14 cellular contexts compared by ENCODE assay signal in genomic region chr5:169909945-169910344, GRCh38.
"Had no signal": no experiment of that assay in that cellular context is flagged by ENCODE, and none has a peak within 500 bp of the region (broad histone marks: within the 10 kb centered on the region; RNA-seq: fewer than 3 reads in every experiment).

No MANE protein-coding gene starts in this region.

- H3K27ac Mint-ChIP-seq: activated B cell treated with CpG ODN at 0.5 μM for 24 hours; activated CD4-positive, alpha-beta T cell treated with anti-CD3 and anti-CD28 coated beads, Interleukin-2, amount 10 ng/mL, durations not matched to agents 7 days and 5 days; activated naive CD8-positive, alpha-beta T cell treated with anti-CD3 and anti-CD28 coated beads for 36 hours; activated T-helper 1 cell treated with anti-CD3 and anti-CD28 coated beads, Interleukin-12 subunit alpha, Interleukin-12 subunit beta, Interleukin-2, Interleukin-4 antibody, amounts not matched to agents 30 ng/mL and 10 ng/mL and 1 ng/mL, durations not matched to agents 14 hours and 24 hours and 36 hours; brain; endodermal cell; natural killer cell treated with Interleukin-12 subunit alpha and Interleukin-12 subunit beta and Interleukin-15 and Interleukin-18, amount 100 ng/mL, for 72 hours; stimulated activated memory B cell treated with anti-CD40 and anti-IgM and Interleukin-4, amounts not matched to agents 10 μg/mL and 1 μg/mL and 100 μg/mL, for 72 hours; type B pancreatic cell had no signal

- H3K4me1 Mint-ChIP-seq: activated B cell treated with CpG ODN at 0.5 μM for 24 hours; activated CD4-positive, alpha-beta T cell treated with anti-CD3 and anti-CD28 coated beads, Interleukin-2, amount 10 ng/mL, durations not matched to agents 7 days and 5 days; activated naive CD8-positive, alpha-beta T cell treated with anti-CD3 and anti-CD28 coated beads for 36 hours had no signal

- ATAC-seq: gastrocnemius medialis; natural killer cell treated with Interleukin-12 subunit alpha and Interleukin-12 subunit beta and Interleukin-15 and Interleukin-18, amount 100 ng/mL, for 72 hours; stimulated activated memory B cell treated with anti-CD40 and anti-IgM and Interleukin-4, amounts not matched to agents 10 μg/mL and 1 μg/mL and 100 μg/mL, for 72 hours had no signal

- H3K9me3 Mint-ChIP-seq: activated B cell treated with CpG ODN at 0.5 μM for 24 hours; activated CD4-positive, alpha-beta T cell treated with anti-CD3 and anti-CD28 coated beads, Interleukin-2, amount 10 ng/mL, durations not matched to agents 7 days and 5 days; activated naive CD8-positive, alpha-beta T cell treated with anti-CD3 and anti-CD28 coated beads for 36 hours; activated T-helper 1 cell treated with anti-CD3 and anti-CD28 coated beads, Interleukin-12 subunit alpha, Interleukin-12 subunit beta, Interleukin-2, Interleukin-4 antibody, amounts not matched to agents 30 ng/mL and 10 ng/mL and 1 ng/mL, durations not matched to agents 14 hours and 24 hours and 36 hours; brain; endodermal cell; natural killer cell treated with Interleukin-12 subunit alpha and Interleukin-12 subunit beta and Interleukin-15 and Interleukin-18, amount 100 ng/mL, for 72 hours; stimulated activated memory B cell treated with anti-CD40 and anti-IgM and Interleukin-4, amounts not matched to agents 10 μg/mL and 1 μg/mL and 100 μg/mL, for 72 hours; type B pancreatic cell had no signal

- H3K4me3 Mint-ChIP-seq: activated B cell treated with CpG ODN at 0.5 μM for 24 hours; activated CD4-positive, alpha-beta T cell treated with anti-CD3 and anti-CD28 coated beads, Interleukin-2, amount 10 ng/mL, durations not matched to agents 7 days and 5 days; activated naive CD8-positive, alpha-beta T cell treated with anti-CD3 and anti-CD28 coated beads for 36 hours; activated T-helper 1 cell treated with anti-CD3 and anti-CD28 coated beads, Interleukin-12 subunit alpha, Interleukin-12 subunit beta, Interleukin-2, Interleukin-4 antibody, amounts not matched to agents 30 ng/mL and 10 ng/mL and 1 ng/mL, durations not matched to agents 14 hours and 24 hours and 36 hours; brain; endodermal cell; natural killer cell treated with Interleukin-12 subunit alpha and Interleukin-12 subunit beta and Interleukin-15 and Interleukin-18, amount 100 ng/mL, for 72 hours; stimulated activated memory B cell treated with anti-CD40 and anti-IgM and Interleukin-4, amounts not matched to agents 10 μg/mL and 1 μg/mL and 100 μg/mL, for 72 hours; type B pancreatic cell had no signal

- H3K36me3 Mint-ChIP-seq: brain; natural killer cell treated with Interleukin-12 subunit alpha and Interleukin-12 subunit beta and Interleukin-15 and Interleukin-18, amount 100 ng/mL, for 72 hours; type B pancreatic cell had no signal

- DNase-seq: activated B cell treated with CpG ODN at 0.5 μM for 24 hours; activated CD4-positive, alpha-beta T cell treated with anti-CD3 and anti-CD28 coated beads, Interleukin-2, amount 10 ng/mL, durations not matched to agents 7 days and 5 days; activated naive CD8-positive, alpha-beta T cell treated with anti-CD3 and anti-CD28 coated beads for 36 hours; endodermal cell; gastrocnemius medialis; left ventricle myocardium inferior; mesenchymal stem cell; stimulated activated CD4-positive, alpha-beta T cell treated with anti-CD3 and anti-CD28 coated beads, Interleukin-2, amount 100 ng/mL, for 48 hours; T-helper 2 cell had no signal

- H3K27me3 Mint-ChIP-seq: activated B cell treated with CpG ODN at 0.5 μM for 24 hours; activated CD4-positive, alpha-beta T cell treated with anti-CD3 and anti-CD28 coated beads, Interleukin-2, amount 10 ng/mL, durations not matched to agents 7 days and 5 days; activated naive CD8-positive, alpha-beta T cell treated with anti-CD3 and anti-CD28 coated beads for 36 hours; natural killer cell treated with Interleukin-12 subunit alpha and Interleukin-12 subunit beta and Interleukin-15 and Interleukin-18, amount 100 ng/mL, for 72 hours; stimulated activated memory B cell treated with anti-CD40 and anti-IgM and Interleukin-4, amounts not matched to agents 10 μg/mL and 1 μg/mL and 100 μg/mL, for 72 hours had no signal
